ENCODE assay signal across 9 cellular contexts in genomic region chr11:122754553-122755322, GRCh38.
DNase-seq lines count a peak whose midpoint lies in the region; ATAC-seq, FAIRE-seq and TF ChIP-seq lines count a peak whose summit lies in the region.
"Had no signal": no experiment of that assay in that cellular context is flagged by ENCODE, and none has a peak within 500 bp of the region (broad histone marks: within the 10 kb centered on the region; RNA-seq: fewer than 3 reads in every experiment).

No MANE protein-coding gene starts in this region.

- peaks cover 56 to 68% (median 65%) of the 10 kb centered on the region in 3 donors for H3K4me1 Mint-ChIP-seq in T-cell

- dilution Hi-C loops in endothelial cell of umbilical vein (cut with MboI; ENCODE audit: extremely low pct_ligation_motif_present, low sequenced_read_pairs) = no loop called here

- no peak overlapping the region for H3K9ac ChIP-seq in endothelial cell of umbilical vein (replicated peaks; ENCODE audit: extremely low read depth, insufficient read depth, low read length)

- peak overlapping the region; percentile 10 to 11 for H3K27ac Mint-ChIP-seq in T-cell

- peak overlapping the region; percentile 35 for H3K4me2 ChIP-seq in endothelial cell of umbilical vein (ENCODE audit: insufficient read depth, low read length)

- ATAC-seq in T-cell (replicated peaks in 1 of 4) = peak in 3 of 4 experiments; percentile 53 to 71 (median 54)

- TF ChIP-seq CTCF in HFF-Myc (IDR thresholded peaks at IDR 0.05; ENCODE audit: low read depth, low read length, missing control alignments) (peak; percentile 44), endothelial cell of umbilical vein (IDR thresholded peaks at IDR 0.05; ENCODE audit: extremely low read depth in 1 of 2, insufficient read depth in 1 of 2, low read depth in 1 of 2, low read length in 2 of 2) (peak; percentile 36 to 37), coronary artery (IDR thresholded peaks at IDR 0.05) (no peak)

- no peak for TF ChIP-seq POLR2A in endothelial cell of umbilical vein (IDR thresholded peaks at IDR 0.05; ENCODE audit: low read depth, low read length)

- H3K27me3 ChIP-seq in endothelial cell of umbilical vein (ENCODE audit: control insufficient read depth in 2 of 2, insufficient read depth in 2 of 2, low read length in 2 of 2) = no peaks in the 10 kb centered on the region
- H3K27me3 ChIP-seq: SJCRH30 had no signal

- no peak overlapping the region for H3K4me3 ChIP-seq in HFF-Myc (replicated peaks; ENCODE audit: low read depth, low read length)
- H3K4me3 ChIP-seq in endothelial cell of umbilical vein (replicated peaks in 1 of 3; ENCODE audit: insufficient read depth in 1 of 3, low read depth in 1 of 3, low read length in 3 of 3) = no peak overlapping the region
- H3K4me3 ChIP-seq in coronary artery = no peak overlapping the region
- H3K4me3 ChIP-seq: SJCRH30 had no signal

- no peak overlapping the region for H2AFZ ChIP-seq in endothelial cell of umbilical vein (ENCODE audit: low read depth, low read length)

- H4K20me1 ChIP-seq in endothelial cell of umbilical vein (replicated peaks; ENCODE audit: control insufficient read depth, extremely low read depth, insufficient read depth, low read length) = no peaks in the 10 kb centered on the region

- H3K36me3 Mint-ChIP-seq in T-cell = peaks cover 3% of the 10 kb centered on the region

- H3K9me1 ChIP-seq in endothelial cell of umbilical vein (replicated peaks; ENCODE audit: control insufficient read depth, extremely low read depth, insufficient read depth, low read length) = no peaks in the 10 kb centered on the region

- H3K9me3 Mint-ChIP-seq in T-cell = no peaks in the 10 kb centered on the region

- no peaks in the 10 kb centered on the region for H3K36me3 ChIP-seq in endothelial cell of umbilical vein (ENCODE audit: control insufficient read depth in 2 of 2, extremely low read depth in 1 of 2, insufficient read depth in 2 of 2, low read length in 2 of 2)
- H3K36me3 ChIP-seq: SJCRH30 had no signal

- FAIRE-seq in endothelial cell of umbilical vein (lab: Jason Lieb, UNC) = no peak

- H3K27ac ChIP-seq in endothelial cell of umbilical vein (ENCODE audit: insufficient read depth, low read depth, low read length) (no peak overlapping the region), coronary artery (no peak overlapping the region)
- H3K27ac ChIP-seq: SJCRH30 had no signal

- POLR2A ChIA-PET in T-cell (lab: Charles Lee) = interaction anchor here (0.5 to 1.0 kb wide), 4 partner anchors 9 to 116 kb away, joined by 3 to 7 read pairs (median 3); no protein-coding TSS in a partner anchor
- POLR2A ChIA-PET in endothelial cell of umbilical vein (lab: Charles Lee) = no interaction called here

- peak; percentile 24 for DNase-seq in EL
- DNase-seq in HFF-Myc (ENCODE audit: extremely low read depth, low read depth) = no peak
- DNase-seq in T-cell = peak in 26 of 34 experiments; percentile 11 to 52 (median 29)
- DNase-seq in endothelial cell of umbilical vein (ENCODE audit: low read depth, low spot score) = no peak
- DNase-seq in stimulated activated CD8-positive, alpha-beta memory T cell treated with anti-CD3 and anti-CD28 coated beads, Interleukin-4, amount 100 ng/mL, for 24 hours (ENCODE audit: low read depth) = peak; percentile 11
- no peak for DNase-seq in coronary artery (ENCODE audit: low spot score)
- no peak for DNase-seq in Ammon's horn (ENCODE audit: low spot score)
- DNase-seq in amniotic stem cell (lab: John Stamatoyannopoulos, UW) = no peak

- CTCF ChIA-PET in T-cell (lab: Charles Lee) = interaction anchor here (0.6 to 5.8 kb wide), 25 partner anchors 9 to 127 kb away, joined by 3 to 57 read pairs (median 5); partner anchors contain the start of gene UBASH3B (in 2 of the 2)
- CTCF ChIA-PET in endothelial cell of umbilical vein (lab: Charles Lee) = interaction anchor here (0.5 to 4.0 kb wide), 16 partner anchors 9 to 126 kb away, joined by 3 to 34 read pairs (median 4); partner anchors contain the start of gene UBASH3B

- no TSS peak for BruUV-seq in endothelial cell of umbilical vein (replicated peaks; lab: Mats Ljungman, UMichigan)

- no peak overlapping the region for H3K4me3 Mint-ChIP-seq in T-cell

- intact Hi-C loops in endothelial cell of umbilical vein (cut with micrococcal nuclease) = loop anchor here (1.0 kb wide), 4 partner anchors 42 to 125 kb away; no protein-coding TSS in a partner anchor

- peaks cover 5% of the 10 kb centered on the region for H3K79me2 ChIP-seq in endothelial cell of umbilical vein (ENCODE audit: control insufficient read depth, insufficient read depth, low read length)

- no peaks in the 10 kb centered on the region for H3K9me3 ChIP-seq in endothelial cell of umbilical vein (replicated peaks; ENCODE audit: control insufficient read depth, insufficient read depth, low read length)
- H3K9me3 ChIP-seq: SJCRH30 had no signal

- no peaks in the 10 kb centered on the region for H3K27me3 Mint-ChIP-seq in T-cell

- peaks cover 33% of the 10 kb centered on the region for H3K4me1 ChIP-seq in endothelial cell of umbilical vein (ENCODE audit: control insufficient read depth, extremely low read depth, insufficient read depth, low read length)
- H3K4me1 ChIP-seq: SJCRH30 had no signal

TF ChIP-seq in endothelial cell of umbilical vein, 7 proteins besides CTCF, POLR2A, EP300 and RAD21:
- TF ChIP-seq EZH2 (IDR thresholded peaks at IDR 0.05; ENCODE audit: borderline replicate concordance, low read depth, low read length, severe bottlenecking) (no peak), MYC (IDR thresholded peaks at IDR 0.05; ENCODE audit: low read depth, low read length) (no peak), JUN (IDR thresholded peaks at IDR 0.05; ENCODE audit: borderline replicate concordance, insufficient read depth, insufficient read length, low read depth) (no peak), GATA2 (IDR thresholded peaks at IDR 0.05; ENCODE audit: insufficient read depth, insufficient read length, low read depth, low read length) (no peak), POLR2AphosphoS5 (IDR thresholded peaks at IDR 0.05; ENCODE audit: insufficient read depth, low read depth, low read length) (no peak)

Comparison
In these comparisons a context has a peak if more than half of its experiments do, and no peak if none do; other contexts are left out.
1. DNase-seq: peak in EL (single experiment), T-cell (26 of 34) and stimulated activated CD8-positive, alpha-beta memory T cell treated with anti-CD3 and anti-CD28 coated beads, Interleukin-4, amount 100 ng/mL, for 24 hours (single experiment); none in HFF-Myc (single experiment), endothelial cell of umbilical vein (single experiment), coronary artery (single experiment), Ammon's horn (single experiment) and amniotic stem cell (single experiment).